ENCODE assay signal across 16 cellular contexts in the genomic region with DNA sequence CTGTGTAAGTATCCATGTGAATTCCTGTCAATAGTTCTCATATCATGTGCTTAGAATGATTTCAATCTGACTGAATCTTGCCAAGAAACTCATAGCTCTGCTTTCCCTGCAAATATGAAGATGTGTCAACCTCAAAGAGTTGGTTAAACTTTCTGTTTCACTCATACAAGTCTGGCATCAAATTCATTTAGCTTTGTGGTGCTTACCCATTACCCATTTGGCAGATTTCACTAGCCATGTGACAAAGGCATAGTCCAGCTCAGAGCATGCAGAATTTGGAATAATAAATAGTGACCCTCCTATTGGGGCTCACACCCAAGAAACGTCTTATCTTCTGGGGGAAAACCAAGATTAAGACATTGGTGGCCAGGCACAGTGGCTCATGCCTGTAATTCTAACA.
DNase-seq lines count a peak whose midpoint lies in the region; ATAC-seq and TF ChIP-seq lines count a peak whose summit lies in the region.
"Had no signal": no experiment of that assay in that cellular context is flagged by ENCODE, and none has a peak within 500 bp of the region (broad histone marks: within the 10 kb centered on the region; RNA-seq: fewer than 3 reads in every experiment).

No MANE protein-coding gene starts in this region.

- H3K27ac ChIP-seq in OCI-LY3 (ENCODE audit: low read length): peak overlapping the region; percentile 97
- H3K27ac ChIP-seq: hepatocyte, WERI-Rb-1 had no signal

- DNase-seq in activated CD4-positive, alpha-beta T cell treated with anti-CD3 and anti-CD28 coated beads, Interleukin-2, amount 10 ng/mL, durations not matched to agents 7 days and 5 days: no peak
- DNase-seq in activated CD4-positive, alpha-beta T cell treated with anti-CD3 and anti-CD28 coated beads for 48 hours: no peak
- DNase-seq in effector memory CD8-positive, alpha-beta T cell: no peak
- DNase-seq in H7 (no peak), KG1 (lab: John Stamatoyannopoulos, UW) (no peak)
- DNase-seq: DMS79 treated with DMSO at 0.1 percent for 48 hours; effector memory CD4-positive, alpha-beta T cell; mammary epithelial cell; NCI-H1048; NCI-H526 treated with DMSO at 0.1 percent for 48 hours; stimulated activated CD4-positive, alpha-beta T cell treated with anti-CD3 and anti-CD28 coated beads, Interleukin-4, amount 100 ng/mL, for 4 hours; WERI-Rb-1 had no signal

- no peaks in the 10 kb centered on the region for H4K20me1 ChIP-seq in OCI-LY3 (ENCODE audit: insufficient read depth, low read length)

- H3K36me3 Mint-ChIP-seq in activated CD4-positive, alpha-beta T cell treated with anti-CD3 and anti-CD28 coated beads, Interleukin-2, amount 10 ng/mL, durations not matched to agents 7 days and 5 days (ENCODE audit: low read depth): peaks cover 8% of the 10 kb centered on the region
- H3K36me3 Mint-ChIP-seq in effector memory CD8-positive, alpha-beta T cell (ENCODE audit: insufficient read depth): no peaks in the 10 kb centered on the region
- H3K36me3 Mint-ChIP-seq in stimulated activated naive CD8-positive, alpha-beta T cell treated with anti-CD3 and anti-CD28 coated beads, Interleukin-15, Interleukin-2, amounts not matched to agents 100 ng/mL and 50 ng/mL, for 24 hours (ENCODE audit: low read depth): no peaks in the 10 kb centered on the region

- no peak for TF ChIP-seq CTCF in OCI-LY3 (IDR thresholded peaks at IDR 0.05; ENCODE audit: low read depth, low read length)

- H3K4me3 Mint-ChIP-seq in activated CD4-positive, alpha-beta T cell treated with anti-CD3 and anti-CD28 coated beads, Interleukin-2, amount 10 ng/mL, durations not matched to agents 7 days and 5 days: no peak overlapping the region
- H3K4me3 Mint-ChIP-seq in effector memory CD8-positive, alpha-beta T cell: no peak overlapping the region
- peak overlapping the region; percentile 42 for H3K4me3 Mint-ChIP-seq in stimulated activated naive CD8-positive, alpha-beta T cell treated with anti-CD3 and anti-CD28 coated beads, Interleukin-15, Interleukin-2, amounts not matched to agents 100 ng/mL and 50 ng/mL, for 24 hours

- no peaks in the 10 kb centered on the region for H3K27me3 Mint-ChIP-seq in activated CD4-positive, alpha-beta T cell treated with anti-CD3 and anti-CD28 coated beads, Interleukin-2, amount 10 ng/mL, durations not matched to agents 7 days and 5 days
- H3K27me3 Mint-ChIP-seq in effector memory CD8-positive, alpha-beta T cell: no peaks in the 10 kb centered on the region
- no peaks in the 10 kb centered on the region for H3K27me3 Mint-ChIP-seq in stimulated activated naive CD8-positive, alpha-beta T cell treated with anti-CD3 and anti-CD28 coated beads, Interleukin-15, Interleukin-2, amounts not matched to agents 100 ng/mL and 50 ng/mL, for 24 hours

- H3K4me1 Mint-ChIP-seq in activated CD4-positive, alpha-beta T cell treated with anti-CD3 and anti-CD28 coated beads, Interleukin-2, amount 10 ng/mL, durations not matched to agents 7 days and 5 days: peaks cover 42% of the 10 kb centered on the region
- peaks cover 31 to 39% of the 10 kb centered on the region in 2 donors for H3K4me1 Mint-ChIP-seq in effector memory CD8-positive, alpha-beta T cell (ENCODE audit: low read depth in 2 of 2)
- peaks cover 50% of the 10 kb centered on the region for H3K4me1 Mint-ChIP-seq in stimulated activated naive CD8-positive, alpha-beta T cell treated with anti-CD3 and anti-CD28 coated beads, Interleukin-15, Interleukin-2, amounts not matched to agents 100 ng/mL and 50 ng/mL, for 24 hours (ENCODE audit: low read depth)

- H2AFZ ChIP-seq in OCI-LY3 (ENCODE audit: low read depth, low read length): no peak overlapping the region
- H2AFZ ChIP-seq: hepatocyte had no signal

- peak overlapping the region; percentile 85 for H3K9ac ChIP-seq in OCI-LY3 (ENCODE audit: low read length)

- POLR2A ChIA-PET in activated CD4-positive, alpha-beta T cell treated with anti-CD3 and anti-CD28 coated beads, Interleukin-2, amount 10 ng/mL, durations not matched to agents 7 days and 5 days (lab: Charles Lee): no interaction called here

- peak; percentile 29 for ATAC-seq in effector memory CD8-positive, alpha-beta T cell (replicated peaks)
- ATAC-seq in GM21723 (IDR thresholded peaks at IDR 0.05; ENCODE audit: unreplicated experiment): no peak

- peaks cover 4% of the 10 kb centered on the region; the same call in 1 of the 2 replicates for H3K9me3 ChIP-seq in OCI-LY3 (ENCODE audit: insufficient read depth, low read length)

- peaks cover 16% of the 10 kb centered on the region for H3K9me3 Mint-ChIP-seq in activated CD4-positive, alpha-beta T cell treated with anti-CD3 and anti-CD28 coated beads, Interleukin-2, amount 10 ng/mL, durations not matched to agents 7 days and 5 days
- H3K9me3 Mint-ChIP-seq in effector memory CD8-positive, alpha-beta T cell: no peaks in the 10 kb centered on the region
- H3K9me3 Mint-ChIP-seq in stimulated activated naive CD8-positive, alpha-beta T cell treated with anti-CD3 and anti-CD28 coated beads, Interleukin-15, Interleukin-2, amounts not matched to agents 100 ng/mL and 50 ng/mL, for 24 hours: peaks cover 3% of the 10 kb centered on the region

- H3K4me3 ChIP-seq in OCI-LY3 (ENCODE audit: low read length) (peak overlapping the region; percentile 56), H7 (ENCODE audit: insufficient read depth, low read depth, low read length) (no peak overlapping the region)
- H3K4me3 ChIP-seq: hepatocyte had no signal

- CTCF ChIA-PET in activated CD4-positive, alpha-beta T cell treated with anti-CD3 and anti-CD28 coated beads, Interleukin-2, amount 10 ng/mL, durations not matched to agents 7 days and 5 days (lab: Charles Lee): interaction anchor here (0.9 to 1.8 kb wide), 5 partner anchors 8 to 1176 kb away, joined by 3 to 6 read pairs (median 5); no protein-coding TSS in a partner anchor

- peaks cover 81% of the 10 kb centered on the region for H3K4me1 ChIP-seq in OCI-LY3 (ENCODE audit: low read length)

- H3K27me3 ChIP-seq in OCI-LY3 (ENCODE audit: low read depth, low read length) (no peaks in the 10 kb centered on the region), H7 (ENCODE audit: control insufficient read depth, insufficient read depth, low read length) (no peaks in the 10 kb centered on the region)
- H3K27me3 ChIP-seq: hepatocyte had no signal

- H3K27ac Mint-ChIP-seq in activated CD4-positive, alpha-beta T cell treated with anti-CD3 and anti-CD28 coated beads, Interleukin-2, amount 10 ng/mL, durations not matched to agents 7 days and 5 days: peak overlapping the region; percentile 69
- peak overlapping the region in 1 of 2 donors; percentile 81 for H3K27ac Mint-ChIP-seq in effector memory CD8-positive, alpha-beta T cell
- H3K27ac Mint-ChIP-seq in stimulated activated naive CD8-positive, alpha-beta T cell treated with anti-CD3 and anti-CD28 coated beads, Interleukin-15, Interleukin-2, amounts not matched to agents 100 ng/mL and 50 ng/mL, for 24 hours: peak overlapping the region; percentile 98

- H3K79me2 ChIP-seq in OCI-LY3 (ENCODE audit: low read length): no peaks in the 10 kb centered on the region
- H3K79me2 ChIP-seq: hepatocyte had no signal

- H3K36me3 ChIP-seq in OCI-LY3 (replicated peaks; ENCODE audit: low read depth, low read length): peaks cover 6% of the 10 kb centered on the region
- H3K36me3 ChIP-seq in H7 (replicated peaks; ENCODE audit: control insufficient read depth, insufficient read depth, low read length): no peaks in the 10 kb centered on the region
- H3K36me3 ChIP-seq: WERI-Rb-1 had no signal

- peak overlapping the region; percentile 83 for H3K4me2 ChIP-seq in OCI-LY3 (ENCODE audit: low read length)
- H3K4me2 ChIP-seq: hepatocyte had no signal
